Comparison of ENCODE assay signal across 26 cellular contexts in the genomic region with DNA sequence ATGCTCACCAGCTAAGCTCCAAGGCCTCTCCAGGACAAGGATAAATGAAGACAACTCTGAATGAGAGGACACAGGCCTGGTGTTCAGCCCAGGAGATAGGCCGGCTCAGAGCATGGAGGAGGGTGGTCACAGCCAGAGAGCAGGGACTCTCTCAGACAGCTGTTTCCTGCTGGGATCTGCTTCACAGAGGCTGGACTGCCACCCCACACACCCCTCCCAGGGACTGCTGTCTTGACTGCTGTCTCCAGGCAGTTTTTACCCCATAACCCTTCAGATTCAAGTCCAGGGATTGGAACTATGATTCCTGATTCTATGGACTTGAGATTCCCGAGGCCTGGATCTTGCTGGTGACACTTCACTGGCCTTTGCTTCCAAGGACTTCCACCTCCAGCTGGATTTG.
"Had no signal": no experiment of that assay in that cellular context is flagged by ENCODE, and none has a peak within 500 bp of the region (broad histone marks: within the 10 kb centered on the region; RNA-seq: fewer than 3 reads in every experiment).

No MANE protein-coding gene starts in this region.

- H3K36me3 ChIP-seq: ascending aorta, Peyer's patch had no signal

- H3K4me3 ChIP-seq: ascending aorta, body of pancreas, Peyer's patch had no signal

- H3K27ac Mint-ChIP-seq: activated CD4-positive, alpha-beta memory T cell treated with anti-CD3 and anti-CD28 coated beads for 36 hours; activated CD4-positive, alpha-beta T cell treated with anti-CD3 and anti-CD28 coated beads, Interleukin-2, amount 10 ng/mL, durations not matched to agents 7 days and 5 days; activated naive CD4-positive, alpha-beta T cell treated with anti-CD3 and anti-CD28 coated beads, Interleukin-2, amount 50 U/mL, for 72 hours; activated naive CD8-positive, alpha-beta T cell treated with anti-CD3 and anti-CD28 coated beads, Interleukin-2, amount 50 U/mL, for 24 hours had no signal

- H3K4me3 Mint-ChIP-seq: activated CD4-positive, alpha-beta memory T cell treated with anti-CD3 and anti-CD28 coated beads for 36 hours; activated CD4-positive, alpha-beta T cell treated with anti-CD3 and anti-CD28 coated beads, Interleukin-2, amount 10 ng/mL, durations not matched to agents 7 days and 5 days; activated naive CD8-positive, alpha-beta T cell treated with anti-CD3 and anti-CD28 coated beads, Interleukin-2, amount 50 U/mL, for 24 hours; activated T-cell treated with anti-CD3 and anti-CD28 coated beads, Interleukin-2, amount 50 U/mL, for 4 hours had no signal

- H3K27me3 ChIP-seq: ascending aorta, body of pancreas, Peyer's patch had no signal

- H3K4me1 Mint-ChIP-seq: activated CD4-positive, alpha-beta T cell treated with anti-CD3 and anti-CD28 coated beads, Interleukin-2, amount 10 ng/mL, durations not matched to agents 7 days and 5 days; activated naive CD8-positive, alpha-beta T cell treated with anti-CD3 and anti-CD28 coated beads, Interleukin-2, amount 50 U/mL, for 24 hours had no signal

- H3K4me1 ChIP-seq: ascending aorta, body of pancreas, Peyer's patch had no signal

- H3K27ac ChIP-seq: ascending aorta, body of pancreas, Peyer's patch had no signal

- H3K9me3 Mint-ChIP-seq: activated CD4-positive, alpha-beta T cell treated with anti-CD3 and anti-CD28 coated beads, Interleukin-2, amount 10 ng/mL, durations not matched to agents 7 days and 5 days; activated naive CD4-positive, alpha-beta T cell treated with anti-CD3 and anti-CD28 coated beads, Interleukin-2, amount 50 U/mL, for 72 hours; activated naive CD8-positive, alpha-beta T cell treated with anti-CD3 and anti-CD28 coated beads, Interleukin-2, amount 50 U/mL, for 24 hours had no signal

- H3K36me3 Mint-ChIP-seq: activated CD4-positive, alpha-beta memory T cell treated with anti-CD3 and anti-CD28 coated beads for 36 hours; activated naive CD4-positive, alpha-beta T cell treated with anti-CD3 and anti-CD28 coated beads, Interleukin-2, amount 50 U/mL, for 72 hours had no signal

- H3K9me3 ChIP-seq: body of pancreas, Peyer's patch had no signal

- ATAC-seq: activated naive CD4-positive, alpha-beta T cell treated with anti-CD3 and anti-CD28 coated beads, Interleukin-2, amount 50 U/mL, for 72 hours; activated naive CD8-positive, alpha-beta T cell treated with anti-CD3 and anti-CD28 coated beads, Interleukin-2, amount 50 U/mL, for 24 hours; activated T-cell treated with anti-CD3 and anti-CD28 coated beads, Interleukin-2, amount 50 U/mL, for 4 hours; body of pancreas had no signal

- DNase-seq: activated CD4-positive, alpha-beta memory T cell treated with anti-CD3 and anti-CD28 coated beads for 36 hours; activated CD4-positive, alpha-beta T cell treated with anti-CD3 and anti-CD28 coated beads, Interleukin-2, amount 10 ng/mL, durations not matched to agents 7 days and 5 days; activated CD4-positive, CD25-positive, alpha-beta regulatory T cell; activated CD8-positive, alpha-beta memory T cell treated with anti-CD3 and anti-CD28 coated beads for 24 hours; activated effector memory CD4-positive, alpha-beta T cell treated with anti-CD3 and anti-CD28 coated beads, Interleukin-2, amount 50 U/mL, for 16 hours; activated naive CD4-positive, alpha-beta T cell treated with Interleukin-2 at 50 U/mL for 16 hours; activated naive CD8-positive, alpha-beta T cell treated with anti-CD3 and anti-CD28 coated beads, Interleukin-2, amount 50 U/mL, for 24 hours; activated T-cell treated with anti-CD3 and anti-CD28 coated beads, Interleukin-2, amount 50 U/mL, for 4 hours; amniotic stem cell; body of pancreas; IMR-90; Kasumi-1; KBM-7; NCI-H1105 treated with DMSO at 0.1 percent for 48 hours; NCI-H1436 treated with DMSO at 0.1 percent for 48 hours; NCI-H187; NCI-H2081; NCI-H510A treated with DMSO at 0.1 percent for 48 hours; NCI-H69; NK-92 treated with Interleukin-12 subunit alpha and Interleukin-12 subunit beta, amount 100 ng/mL, for 24 hours; Peyer's patch; SIG-M5; T-helper 2 cell; T1000 had no signal
